ENCODE assay signal across 16 cellular contexts in genomic region chr5:40518511-40518917, GRCh38.
DNase-seq lines count a peak whose midpoint lies in the region; ATAC-seq, FAIRE-seq and TF ChIP-seq lines count a peak whose summit lies in the region.
"Had no signal": no experiment of that assay in that cellular context is flagged by ENCODE, and none has a peak within 500 bp of the region (broad histone marks: within the 10 kb centered on the region; RNA-seq: fewer than 3 reads in every experiment).

No MANE protein-coding gene starts in this region.

- no peak for DNase-seq in activated naive CD8-positive, alpha-beta T cell treated with anti-CD3 and anti-CD28 coated beads, Interleukin-2, amount 10 ng/mL, durations not matched to agents 7 days and 5 days
- no peak for DNase-seq in activated naive CD8-positive, alpha-beta T cell treated with anti-CD3 and anti-CD28 coated beads for 36 hours
- DNase-seq in NCI-H226 (peak; percentile 87), bronchial epithelial cell (ENCODE audit: low read depth) (peak; percentile 99), Karpas-422 (no peak)
- no peak for DNase-seq in stimulated activated effector memory CD8-positive, alpha-beta T cell treated with anti-CD3 and anti-CD28 coated beads, Interleukin-12 subunit alpha, Interleukin-12 subunit beta, amount 100 ng/mL, for 72 hours (ENCODE audit: low spot score in 2 of 2)
- DNase-seq in effector memory CD4-positive, alpha-beta T cell, result no peak
- DNase-seq: GDM1, MM.1S, NCI-H2171 treated with DMSO at 0.1 percent for 48 hours, T-helper 2 cell had no signal

- H3K4me2 ChIP-seq in Karpas-422 (ENCODE audit: low read depth, low read length, poor library complexity, severe bottlenecking), result no peak overlapping the region
- H3K4me2 ChIP-seq: BLaER1 treated with 17β-estradiol and CSF1 and Interleukin-3, amounts not matched to agents 10 nM and 100 nM had no signal

- no peaks in the 10 kb centered on the region for H3K9me2 ChIP-seq in Karpas-422 (replicated peaks; ENCODE audit: insufficient read depth, low read length)

- H3K4me1 Mint-ChIP-seq in activated naive CD8-positive, alpha-beta T cell treated with anti-CD3 and anti-CD28 coated beads, Interleukin-2, amount 10 ng/mL, durations not matched to agents 7 days and 5 days, result peaks cover 22% of the 10 kb centered on the region
- peaks cover 27% of the 10 kb centered on the region for H3K4me1 Mint-ChIP-seq in activated naive CD8-positive, alpha-beta T cell treated with anti-CD3 and anti-CD28 coated beads for 36 hours
- H3K4me1 Mint-ChIP-seq in stimulated activated effector memory CD8-positive, alpha-beta T cell treated with anti-CD3 and anti-CD28 coated beads, Interleukin-12 subunit alpha, Interleukin-12 subunit beta, amount 100 ng/mL, for 72 hours, result peaks cover 20% of the 10 kb centered on the region

- H3K36me3 Mint-ChIP-seq in activated naive CD8-positive, alpha-beta T cell treated with anti-CD3 and anti-CD28 coated beads, Interleukin-2, amount 10 ng/mL, durations not matched to agents 7 days and 5 days, result peaks cover 29% of the 10 kb centered on the region
- peaks cover 8% of the 10 kb centered on the region for H3K36me3 Mint-ChIP-seq in activated naive CD8-positive, alpha-beta T cell treated with anti-CD3 and anti-CD28 coated beads for 36 hours
- H3K36me3 Mint-ChIP-seq in stimulated activated effector memory CD8-positive, alpha-beta T cell treated with anti-CD3 and anti-CD28 coated beads, Interleukin-12 subunit alpha, Interleukin-12 subunit beta, amount 100 ng/mL, for 72 hours, result no peaks in the 10 kb centered on the region

- peaks cover 13% of the 10 kb centered on the region for H3K9me3 Mint-ChIP-seq in activated naive CD8-positive, alpha-beta T cell treated with anti-CD3 and anti-CD28 coated beads, Interleukin-2, amount 10 ng/mL, durations not matched to agents 7 days and 5 days
- peaks cover 2% of the 10 kb centered on the region for H3K9me3 Mint-ChIP-seq in activated naive CD8-positive, alpha-beta T cell treated with anti-CD3 and anti-CD28 coated beads for 36 hours
- H3K9me3 Mint-ChIP-seq in stimulated activated effector memory CD8-positive, alpha-beta T cell treated with anti-CD3 and anti-CD28 coated beads, Interleukin-12 subunit alpha, Interleukin-12 subunit beta, amount 100 ng/mL, for 72 hours, result no peaks in the 10 kb centered on the region

- no peaks in the 10 kb centered on the region for H3K4me1 ChIP-seq in Karpas-422 (ENCODE audit: low read length)
- peaks cover 9% of the 10 kb centered on the region for H3K4me1 ChIP-seq in effector memory CD4-positive, alpha-beta T cell (ENCODE audit: control insufficient read depth, insufficient read depth, low read length, poor library complexity, severe bottlenecking)
- H3K4me1 ChIP-seq: parathyroid adenoma had no signal

- ATAC-seq in activated naive CD8-positive, alpha-beta T cell treated with anti-CD3 and anti-CD28 coated beads, Interleukin-2, amount 10 ng/mL, durations not matched to agents 7 days and 5 days (ENCODE audit: low read depth), result no peak
- ATAC-seq in stimulated activated effector memory CD8-positive, alpha-beta T cell treated with anti-CD3 and anti-CD28 coated beads, Interleukin-12 subunit alpha, Interleukin-12 subunit beta, amount 100 ng/mL, for 72 hours, result peak; percentile 93
- no peak for ATAC-seq in GM19397 (IDR thresholded peaks at IDR 0.05; ENCODE audit: unreplicated experiment)

- no peaks in the 10 kb centered on the region for H3K27me3 Mint-ChIP-seq in activated naive CD8-positive, alpha-beta T cell treated with anti-CD3 and anti-CD28 coated beads, Interleukin-2, amount 10 ng/mL, durations not matched to agents 7 days and 5 days
- no peaks in the 10 kb centered on the region for H3K27me3 Mint-ChIP-seq in activated naive CD8-positive, alpha-beta T cell treated with anti-CD3 and anti-CD28 coated beads for 36 hours
- H3K27me3 Mint-ChIP-seq: stimulated activated naive CD8-positive, alpha-beta T cell treated with anti-CD3 and anti-CD28 coated beads, Interleukin-15, Interleukin-2, amounts not matched to agents 100 ng/mL and 50 ng/mL, for 24 hours had no signal

- no peak for TF ChIP-seq CTCF in bronchial epithelial cell (IDR thresholded peaks at IDR 0.05; ENCODE audit: insufficient read depth, low read length, severe bottlenecking)

- POLR2A ChIA-PET in activated naive CD8-positive, alpha-beta T cell treated with anti-CD3 and anti-CD28 coated beads, Interleukin-2, amount 10 ng/mL, durations not matched to agents 7 days and 5 days (lab: Charles Lee), result no interaction called here

- H3K9me3 ChIP-seq in Karpas-422 (ENCODE audit: low read length), result no peaks in the 10 kb centered on the region
- H3K9me3 ChIP-seq in effector memory CD4-positive, alpha-beta T cell (ENCODE audit: control insufficient read depth, low read length), result no peaks in the 10 kb centered on the region

- H3K27me3 ChIP-seq in bronchial epithelial cell (ENCODE audit: control insufficient read depth, insufficient read depth, low read length), result no peaks in the 10 kb centered on the region
- no peaks in the 10 kb centered on the region for H3K27me3 ChIP-seq in Karpas-422 (ENCODE audit: low read length)
- no peaks in the 10 kb centered on the region for H3K27me3 ChIP-seq in effector memory CD4-positive, alpha-beta T cell (replicated peaks; ENCODE audit: control insufficient read depth, insufficient read depth, low read length, poor library complexity, severe bottlenecking)
- H3K27me3 ChIP-seq: BLaER1 treated with 17β-estradiol and CSF1 and Interleukin-3, amounts not matched to agents 10 nM and 100 nM had no signal

- FAIRE-seq in bronchial epithelial cell (lab: Jason Lieb, UNC), result peak; percentile 98
- FAIRE-seq: endothelial cell of umbilical vein had no signal

- H4K20me1 ChIP-seq in Karpas-422 (ENCODE audit: insufficient read depth, low read depth, low read length), result no peaks in the 10 kb centered on the region
- H4K20me1 ChIP-seq: BLaER1 treated with 17β-estradiol and CSF1 and Interleukin-3, amounts not matched to agents 10 nM and 100 nM had no signal

- H3K27ac Mint-ChIP-seq in activated naive CD8-positive, alpha-beta T cell treated with anti-CD3 and anti-CD28 coated beads, Interleukin-2, amount 10 ng/mL, durations not matched to agents 7 days and 5 days, result peak overlapping the region; percentile 35
- H3K27ac Mint-ChIP-seq in activated naive CD8-positive, alpha-beta T cell treated with anti-CD3 and anti-CD28 coated beads for 36 hours, result no peak overlapping the region
- H3K27ac Mint-ChIP-seq in stimulated activated effector memory CD8-positive, alpha-beta T cell treated with anti-CD3 and anti-CD28 coated beads, Interleukin-12 subunit alpha, Interleukin-12 subunit beta, amount 100 ng/mL, for 72 hours, result no peak overlapping the region
- H3K27ac Mint-ChIP-seq: stimulated activated naive CD8-positive, alpha-beta T cell treated with anti-CD3 and anti-CD28 coated beads, Interleukin-15, Interleukin-2, amounts not matched to agents 100 ng/mL and 50 ng/mL, for 24 hours had no signal

- H3K4me3 ChIP-seq in bronchial epithelial cell (ENCODE audit: low read depth, low read length) (no peak overlapping the region), Karpas-422 (ENCODE audit: low read length) (no peak overlapping the region)
- no peak overlapping the region for H3K4me3 ChIP-seq in effector memory CD4-positive, alpha-beta T cell (ENCODE audit: insufficient read depth, low read depth, low read length, poor library complexity, severe bottlenecking)
- H3K4me3 ChIP-seq: BLaER1 treated with 17β-estradiol and CSF1 and Interleukin-3, amounts not matched to agents 10 nM and 100 nM had no signal

- H3K79me2 ChIP-seq in Karpas-422 (ENCODE audit: low read length), result no peaks in the 10 kb centered on the region
- H3K79me2 ChIP-seq: parathyroid adenoma had no signal

- no peak overlapping the region for H2AFZ ChIP-seq in Karpas-422 (ENCODE audit: low read length)
- H2AFZ ChIP-seq: parathyroid adenoma had no signal

- no peak overlapping the region for H3K27ac ChIP-seq in Karpas-422 (ENCODE audit: low read length)
- no peak overlapping the region for H3K27ac ChIP-seq in effector memory CD4-positive, alpha-beta T cell (ENCODE audit: insufficient read depth, low read length, poor library complexity, severe bottlenecking)
- H3K27ac ChIP-seq: BLaER1 treated with 17β-estradiol and CSF1 and Interleukin-3, amounts not matched to agents 10 nM and 100 nM; parathyroid adenoma had no signal

- H3K36me3 ChIP-seq in bronchial epithelial cell (ENCODE audit: control insufficient read depth, insufficient read depth, low read length), result no peaks in the 10 kb centered on the region
- H3K36me3 ChIP-seq in Karpas-422 (ENCODE audit: insufficient read depth, low read length), result no peaks in the 10 kb centered on the region
- H3K36me3 ChIP-seq in effector memory CD4-positive, alpha-beta T cell (ENCODE audit: control insufficient read depth, insufficient read depth, low read length), result no peaks in the 10 kb centered on the region
- H3K36me3 ChIP-seq: BLaER1 treated with 17β-estradiol and CSF1 and Interleukin-3, amounts not matched to agents 10 nM and 100 nM had no signal

- no peak overlapping the region for H3K9ac ChIP-seq in Karpas-422 (ENCODE audit: low read length)
- H3K9ac ChIP-seq: BLaER1 treated with 17β-estradiol and CSF1 and Interleukin-3, amounts not matched to agents 10 nM and 100 nM; parathyroid adenoma had no signal

- H3K4me3 Mint-ChIP-seq in activated naive CD8-positive, alpha-beta T cell treated with anti-CD3 and anti-CD28 coated beads, Interleukin-2, amount 10 ng/mL, durations not matched to agents 7 days and 5 days, result no peak overlapping the region
- no peak overlapping the region for H3K4me3 Mint-ChIP-seq in activated naive CD8-positive, alpha-beta T cell treated with anti-CD3 and anti-CD28 coated beads for 36 hours
- no peak overlapping the region for H3K4me3 Mint-ChIP-seq in stimulated activated effector memory CD8-positive, alpha-beta T cell treated with anti-CD3 and anti-CD28 coated beads, Interleukin-12 subunit alpha, Interleukin-12 subunit beta, amount 100 ng/mL, for 72 hours
- H3K4me3 Mint-ChIP-seq: stimulated activated naive CD8-positive, alpha-beta T cell treated with anti-CD3 and anti-CD28 coated beads, Interleukin-15, Interleukin-2, amounts not matched to agents 100 ng/mL and 50 ng/mL, for 24 hours had no signal

Comparison
In these comparisons a context has a peak if more than half of its experiments do, and no peak if none do; other contexts are left out.
1. DNase-seq: peak in NCI-H226 (single experiment) and bronchial epithelial cell (single experiment); none in activated naive CD8-positive, alpha-beta T cell treated with anti-CD3 and anti-CD28 coated beads, Interleukin-2, amount 10 ng/mL, durations not matched to agents 7 days and 5 days (single experiment), activated naive CD8-positive, alpha-beta T cell treated with anti-CD3 and anti-CD28 coated beads for 36 hours (single experiment), stimulated activated effector memory CD8-positive, alpha-beta T cell treated with anti-CD3 and anti-CD28 coated beads, Interleukin-12 subunit alpha, Interleukin-12 subunit beta, amount 100 ng/mL, for 72 hours (0 of 2), Karpas-422 (single experiment) and effector memory CD4-positive, alpha-beta T cell (0 of 3).